Comparison of ENCODE assay signal across 8 cellular contexts in the genomic region with DNA sequence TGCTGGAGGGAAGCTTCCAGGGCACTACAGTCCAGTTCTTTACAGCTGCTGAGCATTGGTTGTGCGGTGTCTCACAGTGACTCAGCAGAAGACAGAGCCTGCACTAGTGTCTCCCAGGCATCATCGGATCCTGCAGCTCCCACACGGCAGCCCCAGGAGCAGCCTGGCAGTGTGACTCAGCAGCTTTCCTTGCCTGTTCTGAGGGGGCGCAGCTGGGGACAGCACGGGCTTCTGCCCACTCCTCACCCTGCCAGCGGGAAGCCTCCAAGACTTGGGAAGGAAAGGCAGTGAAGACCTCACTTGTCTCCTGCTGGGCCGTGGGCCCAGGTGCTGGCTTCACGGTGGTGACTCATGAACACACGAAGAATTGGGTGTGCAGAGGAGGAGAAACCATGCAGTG.
DNase-seq lines count a peak whose midpoint lies in the region; ATAC-seq and TF ChIP-seq lines count a peak whose summit lies in the region.
"Had no signal": no experiment of that assay in that cellular context is flagged by ENCODE, and none has a peak within 500 bp of the region (broad histone marks: within the 10 kb centered on the region; RNA-seq: fewer than 3 reads in every experiment).

No MANE protein-coding gene starts in this region.

- no peak overlapping the region for H4K8ac ChIP-seq in H9 (replicated peaks; ENCODE audit: insufficient read length, low read depth, low read length)

- no CpG with 5 or more reads among the region's 9 CpGs for WGBS in H9 (ENCODE audit: extremely low coverage, insufficient read length, low lambda C conversion rate)

- H2BK120ac ChIP-seq in H9 (ENCODE audit: low read depth, low read length, poor library complexity, severe bottlenecking), result no peak overlapping the region

- H3K27me3 Mint-ChIP-seq in H9 (ENCODE audit: low read depth), result no peaks in the 10 kb centered on the region
- peaks cover 9 to 21% of the 10 kb centered on the region in 2 donors for H3K27me3 Mint-ChIP-seq in CD8-positive, alpha-beta memory T cell

- no peak overlapping the region for H2BK15ac ChIP-seq in H9 (ENCODE audit: low read depth, low read length)

- peaks cover 45 to 47% of the 10 kb centered on the region in 2 experiments for H3K4me1 Mint-ChIP-seq in H9
- H3K4me1 Mint-ChIP-seq in CD8-positive, alpha-beta memory T cell, result no peaks in the 10 kb centered on the region

- H3K56ac ChIP-seq in H9 (ENCODE audit: insufficient read length, low read depth, low read length), result no peak overlapping the region

- H3K27me3 ChIP-seq in H9 (ENCODE audit: insufficient read depth, low read length), result no peaks in the 10 kb centered on the region
- H3K27me3 ChIP-seq in CD8-positive, alpha-beta memory T cell (ENCODE audit: insufficient read depth, low read length, poor library complexity, severe bottlenecking), result no peaks in the 10 kb centered on the region

- no peak overlapping the region for H3K18ac ChIP-seq in H9 (ENCODE audit: insufficient read length, low read depth, low read length)

- no peak overlapping the region for H4K91ac ChIP-seq in H9 (ENCODE audit: insufficient read length, low read depth, low read length)

- H3K23me2 ChIP-seq in H9 (ENCODE audit: insufficient read length, low read depth, low read length, poor library complexity, severe bottlenecking), result no peaks in the 10 kb centered on the region

- no peak for TF ChIP-seq CTCF in H9 (conservative IDR thresholded peaks at IDR 0.05)

- H3K14ac ChIP-seq in H9 (ENCODE audit: insufficient read depth, low read length), result no peak overlapping the region

- no peak overlapping the region for H2BK12ac ChIP-seq in H9 (ENCODE audit: insufficient read length, low read depth, low read length)

- peak overlapping the region in 2 of 3 experiments; percentile 13 to 68; a peak in 3 of 7 replicates for H3K27ac Mint-ChIP-seq in H9
- H3K27ac Mint-ChIP-seq in CD8-positive, alpha-beta memory T cell, result no peak overlapping the region

- H3K79me1 ChIP-seq in H9 (ENCODE audit: insufficient read depth, low read depth, low read length, poor library complexity, severe bottlenecking), result no peaks in the 10 kb centered on the region

- no peak overlapping the region for H3K4me3 Mint-ChIP-seq in H9
- no peak overlapping the region for H3K4me3 Mint-ChIP-seq in CD8-positive, alpha-beta memory T cell

- H2AFZ ChIP-seq in H9 (ENCODE audit: low read length), result no peak overlapping the region

- DNase-seq in H9 (peak; percentile 65), SK-N-DZ (ENCODE audit: low spot score) (peak; percentile 89), globus pallidus (ENCODE audit: low spot score) (peak; percentile 61), skeletal muscle cell (ENCODE audit: low read depth) (peak; percentile 87), NCI-H2029 (lab: John Stamatoyannopoulos, UW) (no peak)
- no peak for DNase-seq in CD8-positive, alpha-beta memory T cell
- DNase-seq: activated CD8-positive, alpha-beta memory T cell treated with anti-CD3 and anti-CD28 coated beads, Interleukin-2, amount 50 U/mL, for 48 hours had no signal

- no peaks in the 10 kb centered on the region; a peak in 2 of 5 replicates for H3K9me3 Mint-ChIP-seq in H9
- no peaks in the 10 kb centered on the region for H3K9me3 Mint-ChIP-seq in CD8-positive, alpha-beta memory T cell

- no peak overlapping the region for H3K4ac ChIP-seq in H9 (ENCODE audit: low read depth, low read length)

- H3K36me3 ChIP-seq in CD8-positive, alpha-beta memory T cell (ENCODE audit: insufficient read depth, low read length), result no peaks in the 10 kb centered on the region

- no peak overlapping the region for H3K4me2 ChIP-seq in H9 (ENCODE audit: insufficient read depth, insufficient read length, low read length)

- peaks cover 0 to 5% (median 0%) of the 10 kb centered on the region in 3 experiments; a peak in 2 of 7 replicates for H3K36me3 Mint-ChIP-seq in H9 (ENCODE audit: insufficient read depth in 1 of 3, low read depth in 3 of 3)
- no peaks in the 10 kb centered on the region for H3K36me3 Mint-ChIP-seq in CD8-positive, alpha-beta memory T cell

- no peak for ATAC-seq in HG03432 (IDR thresholded peaks at IDR 0.05; ENCODE audit: unreplicated experiment)

- no peak overlapping the region for H2AK5ac ChIP-seq in H9 (ENCODE audit: insufficient read length, low read length)

- no peaks in the 10 kb centered on the region for H3K9me3 ChIP-seq in H9 (ENCODE audit: control insufficient read depth, low read depth, low read length)
- H3K9me3 ChIP-seq in CD8-positive, alpha-beta memory T cell (ENCODE audit: low read length), result no peaks in the 10 kb centered on the region

- H3K9ac ChIP-seq in H9 (ENCODE audit: extremely low read depth, insufficient read length, low read length), result no peak overlapping the region

- POLR2A ChIA-PET in CD8-positive, alpha-beta memory T cell (lab: Charles Lee), result no interaction called here

- no peaks in the 10 kb centered on the region for H3K79me2 ChIP-seq in H9 (ENCODE audit: insufficient read depth, low read length)

- H3T11ph ChIP-seq in H9 (ENCODE audit: low read length), result no peak overlapping the region

- no peak overlapping the region for H3K4me3 ChIP-seq in skeletal muscle cell (ENCODE audit: low read depth, low read length)
- no peak overlapping the region for H3K4me3 ChIP-seq in CD8-positive, alpha-beta memory T cell (ENCODE audit: low read length)

- H3K4me1 ChIP-seq in H9 (ENCODE audit: insufficient read depth, low read length), result peaks cover 13% of the 10 kb centered on the region; the same call in 1 of the 2 replicates
- H3K4me1 ChIP-seq in CD8-positive, alpha-beta memory T cell (ENCODE audit: insufficient read depth, low read length), result no peaks in the 10 kb centered on the region

- no peak overlapping the region for H2BK20ac ChIP-seq in H9 (ENCODE audit: low read depth, low read length, poor library complexity, severe bottlenecking)

- H4K5ac ChIP-seq in H9 (ENCODE audit: insufficient read length, low read depth, low read length), result no peak overlapping the region

- H3K27ac ChIP-seq in H9 (ENCODE audit: insufficient read length, low read depth, low read length), result no peak overlapping the region
- H3K27ac ChIP-seq in CD8-positive, alpha-beta memory T cell (ENCODE audit: low read depth, low read length), result no peak overlapping the region

- no peak overlapping the region for H2BK5ac ChIP-seq in H9 (ENCODE audit: insufficient read length, low read length)

- H3K23ac ChIP-seq in H9 (ENCODE audit: insufficient read length, low read depth, low read length), result no peak overlapping the region

- CTCF ChIA-PET in CD8-positive, alpha-beta memory T cell (lab: Charles Lee), result no interaction called here

- no peaks in the 10 kb centered on the region for H4K20me1 ChIP-seq in H9 (ENCODE audit: control insufficient read depth, insufficient read depth, insufficient read length)

Comparison
In these comparisons a context has a peak if more than half of its experiments do, and no peak if none do; other contexts are left out.
1. DNase-seq: peak in H9 (single experiment), SK-N-DZ (single experiment), globus pallidus (single experiment) and skeletal muscle cell (single experiment); none in CD8-positive, alpha-beta memory T cell (0 of 5) and NCI-H2029 (single experiment).
2. H3K27ac Mint-ChIP-seq: peak in H9 (2 of 3); none in CD8-positive, alpha-beta memory T cell (0 of 8).